ENCODE assay signal across 1 cellular context in genomic region chr1:94795321-94795899, GRCh38.
A peak's percentile ranks its signal among the peaks of the same experiment; 100 is the strongest.
TF ChIP-seq lines count a peak whose summit lies in the region.

No MANE protein-coding gene starts in this region.

TF ChIP-seq in HepG2, 621 proteins besides CTCF, POLR2A, EP300 and RAD21 (continued from another document):
- TF ChIP-seq ZNF280B (CRISPR knock-in tag; IDR thresholded peaks at IDR 0.05; ENCODE audit: borderline replicate concordance) = no peak
- peak; percentile 34; the same call in 1 of the 2 replicates for TF ChIP-seq LCORL (IDR thresholded peaks at IDR 0.05)
- TF ChIP-seq LCORL (CRISPR knock-in tag; IDR thresholded peaks at IDR 0.05) = no peak
- TF ChIP-seq, protein P1, sequence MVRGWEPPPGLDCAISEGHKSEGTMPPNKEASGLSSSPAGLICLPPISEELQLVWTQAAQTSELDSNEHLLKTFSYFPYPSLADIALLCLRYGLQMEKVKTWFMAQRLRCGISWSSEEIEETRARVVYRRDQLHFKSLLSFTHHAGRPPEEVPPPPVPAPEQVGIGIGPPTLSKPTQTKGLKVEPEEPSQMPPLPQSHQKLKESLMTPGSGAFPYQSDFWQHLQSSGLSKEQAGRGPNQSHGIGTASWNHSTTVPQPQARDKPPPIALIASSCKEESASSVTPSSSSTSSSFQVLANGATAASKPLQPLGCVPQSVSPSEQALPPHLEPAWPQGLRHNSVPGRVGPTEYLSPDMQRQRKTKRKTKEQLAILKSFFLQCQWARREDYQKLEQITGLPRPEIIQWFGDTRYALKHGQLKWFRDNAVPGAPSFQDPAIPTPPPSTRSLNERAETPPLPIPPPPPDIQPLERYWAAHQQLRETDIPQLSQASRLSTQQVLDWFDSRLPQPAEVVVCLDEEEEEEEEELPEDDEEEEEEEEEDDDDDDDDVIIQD (CRISPR knock-in tag; IDR thresholded peaks at IDR 0.05; ENCODE audit: low read depth) = 0 out of 2 replicates have a peak, but pooled peaks have one; percentile 15
